18 cellular contexts compared by ENCODE assay signal in the genomic region with DNA sequence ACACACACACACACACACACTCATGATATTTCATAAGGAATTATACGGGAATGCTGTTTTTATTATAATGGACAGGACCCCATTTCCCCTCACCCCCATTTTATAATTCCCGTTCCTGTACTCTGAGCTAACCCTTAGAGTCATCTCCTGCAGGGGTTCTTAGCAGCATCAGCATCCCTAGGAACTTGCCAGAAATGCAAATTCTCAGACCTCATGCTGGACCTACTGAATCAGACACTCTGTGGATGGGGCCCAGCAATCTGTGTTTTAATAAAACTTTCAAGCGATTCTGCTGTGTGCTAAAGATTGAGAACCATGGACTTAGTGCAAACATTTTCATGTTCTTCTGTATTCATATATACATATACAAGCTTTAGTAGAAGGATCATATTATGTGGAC.
"Had no signal": no experiment of that assay in that cellular context is flagged by ENCODE, and none has a peak within 500 bp of the region (broad histone marks: within the 10 kb centered on the region; RNA-seq: fewer than 3 reads in every experiment).

No MANE protein-coding gene starts in this region.

- H3K9ac ChIP-seq: neural progenitor cell had no signal

- H3K9me3 Mint-ChIP-seq: activated CD4-positive, alpha-beta memory T cell treated with anti-CD3 and anti-CD28 coated beads, Interleukin-2, amount 10 ng/mL, durations not matched to agents 7 days and 5 days; mesothelial cell of epicardium; neural progenitor cell had no signal

- FAIRE-seq: small intestine had no signal

- H3K4me3 ChIP-seq: colonic mucosa, hepatocyte, neural progenitor cell, stomach, thyroid gland, uterus had no signal

- H3K27ac Mint-ChIP-seq: activated CD4-positive, alpha-beta memory T cell treated with anti-CD3 and anti-CD28 coated beads, Interleukin-2, amount 10 ng/mL, durations not matched to agents 7 days and 5 days; activated naive CD8-positive, alpha-beta T cell; mesothelial cell of epicardium; neural progenitor cell had no signal

- H3K4me2 ChIP-seq: hepatocyte, neural progenitor cell had no signal

- H3K9me3 ChIP-seq: colonic mucosa, stomach, thyroid gland, uterus had no signal

- H3K36me3 Mint-ChIP-seq: activated naive CD8-positive, alpha-beta T cell; mesothelial cell of epicardium; neural progenitor cell had no signal

- H3K27ac ChIP-seq: colonic mucosa, hepatocyte, neural progenitor cell, stomach, thyroid gland, uterus had no signal

- H3K4me3 Mint-ChIP-seq: activated CD4-positive, alpha-beta memory T cell treated with anti-CD3 and anti-CD28 coated beads, Interleukin-2, amount 10 ng/mL, durations not matched to agents 7 days and 5 days; activated naive CD8-positive, alpha-beta T cell; mesothelial cell of epicardium; neural progenitor cell had no signal

- DNase-seq: activated CD4-positive, alpha-beta memory T cell treated with anti-CD3 and anti-CD28 coated beads, Interleukin-2, amount 10 ng/mL, durations not matched to agents 7 days and 5 days; activated CD4-positive, alpha-beta T cell treated with anti-CD3 and anti-CD28 coated beads for 1 hour; activated gamma-delta T cell; activated T-cell treated with anti-CD3 and anti-CD28 coated beads, Interleukin-2, amount 50 U/mL, for 48 hours; amygdala; colonic mucosa; effector CD4-positive, alpha-beta T cell; kidney glomerular epithelial cell; posterior cingulate gyrus; small intestine; stomach; T-helper 9 cell; thyroid gland; uterus had no signal

- H3K27me3 ChIP-seq: colonic mucosa, hepatocyte, neural progenitor cell, stomach, thyroid gland, uterus had no signal

- H3K36me3 ChIP-seq: colonic mucosa, neural progenitor cell, thyroid gland, uterus had no signal

- H2AFZ ChIP-seq: hepatocyte, neural progenitor cell had no signal

- H3K4me1 ChIP-seq: colonic mucosa, uterus had no signal
